23 cellular contexts compared by ENCODE assay signal in the genomic region with DNA sequence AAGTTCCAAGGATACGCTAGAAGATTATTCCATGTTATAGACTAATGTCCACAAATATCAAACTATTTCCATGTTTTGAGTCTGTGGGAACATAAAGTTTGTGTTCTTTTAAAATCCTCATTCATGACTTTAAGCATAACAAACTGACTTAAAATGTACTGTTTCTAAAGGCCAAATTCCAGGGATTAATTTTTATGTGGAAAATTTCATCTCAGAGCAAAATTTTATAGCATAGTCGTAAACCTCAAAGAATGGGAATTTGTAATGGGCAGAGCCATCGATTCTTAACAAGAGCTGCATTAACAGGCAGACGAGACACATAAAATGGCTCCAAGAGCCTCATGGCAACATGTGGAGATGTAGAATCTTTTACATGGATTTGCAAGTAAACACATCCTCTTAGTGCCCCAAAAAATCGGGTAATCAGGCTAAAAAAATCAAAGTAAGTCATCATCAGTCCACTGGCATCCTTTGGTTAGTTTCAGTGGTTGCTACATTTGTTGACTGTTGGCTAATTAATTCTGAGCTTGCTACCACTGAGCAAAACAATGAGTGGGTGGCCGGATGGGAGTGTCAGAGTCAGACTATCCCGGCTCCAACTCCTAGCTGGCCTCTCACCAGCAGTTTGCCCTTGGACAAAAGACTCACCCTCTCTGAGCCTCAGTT.
A peak's percentile ranks its signal among the peaks of the same experiment; 100 is the strongest.
DNase-seq lines count a peak whose midpoint lies in the region; ATAC-seq and TF ChIP-seq lines count a peak whose summit lies in the region.
"Had no signal": no experiment of that assay in that cellular context is flagged by ENCODE, and none has a peak within 500 bp of the region (broad histone marks: within the 10 kb centered on the region; RNA-seq: fewer than 3 reads in every experiment).

No MANE protein-coding gene starts in this region.

- no peak for TF ChIP-seq CTCF in GM12865 (IDR thresholded peaks at IDR 0.05; ENCODE audit: insufficient read depth, low read depth, low read length, missing control alignments)
- no peak for TF ChIP-seq CTCF in suprapubic skin (IDR thresholded peaks at IDR 0.05)

- peak; percentile 61 for DNase-seq in GM12865 (ENCODE audit: low read depth)
- DNase-seq in stimulated activated effector memory CD8-positive, alpha-beta T cell treated with anti-CD3 and anti-CD28 coated beads, Interleukin-12 subunit alpha, Interleukin-12 subunit beta, amount 100 ng/mL, for 72 hours (ENCODE audit: low spot score in 2 of 2) = no peak
- no peak for DNase-seq in suprapubic skin (ENCODE audit: low spot score in 2 of 2)
- DNase-seq in glomerular visceral epithelial cell (ENCODE audit: extremely low spot score) = no peak
- DNase-seq: activated gamma-delta T cell; CD4-positive, alpha-beta memory T cell; gastrocnemius medialis; hypothalamus; left lung; NCI-H1105 treated with DMSO at 0.1 percent for 48 hours; NCI-H2081 treated with DMSO at 0.1 percent for 48 hours; right cardiac atrium; T1000 had no signal

- ATAC-seq in HG03432 (IDR thresholded peaks at IDR 0.05; ENCODE audit: unreplicated experiment) = peak; percentile 37
- ATAC-seq in activated T-helper 17 cell treated with anti-CD3 and anti-CD28 coated beads, Interleukin-2, amount 50 U/mL, for 72 hours (replicated peaks) = peak; percentile 33
- peak; percentile 40 for ATAC-seq in stimulated activated effector memory CD8-positive, alpha-beta T cell treated with anti-CD3 and anti-CD28 coated beads, Interleukin-12 subunit alpha, Interleukin-12 subunit beta, amount 100 ng/mL, for 72 hours
- ATAC-seq in HG03095 (IDR thresholded peaks at IDR 0.05; ENCODE audit: unreplicated experiment) = no peak
- ATAC-seq: gastrocnemius medialis, HCT116, left lung, right cardiac atrium, Right ventricle myocardium inferior, WTC11 had no signal

- H3K27ac Mint-ChIP-seq in activated T-helper 17 cell treated with anti-CD3 and anti-CD28 coated beads, Interleukin-2, amount 50 U/mL, for 72 hours = no peak overlapping the region
- no peak overlapping the region for H3K27ac Mint-ChIP-seq in stimulated activated effector memory CD8-positive, alpha-beta T cell treated with anti-CD3 and anti-CD28 coated beads, Interleukin-12 subunit alpha, Interleukin-12 subunit beta, amount 100 ng/mL, for 72 hours
- H3K27ac Mint-ChIP-seq: brain; nephron; stimulated activated naive CD8-positive, alpha-beta T cell treated with anti-CD3 and anti-CD28 coated beads, Interleukin-15, Interleukin-2, amounts not matched to agents 100 ng/mL and 50 ng/mL, for 24 hours; WTC11 had no signal

- TF ChIP-seq EP300 in suprapubic skin (IDR thresholded peaks at IDR 0.05) = no peak

- H3K27me3 ChIP-seq in suprapubic skin = no peaks in the 10 kb centered on the region
- H3K27me3 ChIP-seq: gastrocnemius medialis, tibial nerve had no signal

- H3K4me1 ChIP-seq in suprapubic skin = peaks cover 15% of the 10 kb centered on the region

- no peaks in the 10 kb centered on the region for H3K27me3 Mint-ChIP-seq in activated T-helper 17 cell treated with anti-CD3 and anti-CD28 coated beads, Interleukin-2, amount 50 U/mL, for 72 hours
- H3K27me3 Mint-ChIP-seq: brain; CD4-positive, alpha-beta memory T cell; stimulated activated naive CD8-positive, alpha-beta T cell treated with anti-CD3 and anti-CD28 coated beads, Interleukin-15, Interleukin-2, amounts not matched to agents 100 ng/mL and 50 ng/mL, for 24 hours had no signal

- WGBS in suprapubic skin = 60% methylated on average over 7 of the region's 7 CpGs

- no peaks in the 10 kb centered on the region for H3K36me3 ChIP-seq in suprapubic skin
- H3K36me3 ChIP-seq: gastrocnemius medialis, left lung, tibial nerve had no signal

- TF ChIP-seq POLR2A in suprapubic skin (IDR thresholded peaks at IDR 0.05) = no peak

- H3K9me3 Mint-ChIP-seq in activated T-helper 17 cell treated with anti-CD3 and anti-CD28 coated beads, Interleukin-2, amount 50 U/mL, for 72 hours = no peaks in the 10 kb centered on the region
- no peaks in the 10 kb centered on the region for H3K9me3 Mint-ChIP-seq in stimulated activated effector memory CD8-positive, alpha-beta T cell treated with anti-CD3 and anti-CD28 coated beads, Interleukin-12 subunit alpha, Interleukin-12 subunit beta, amount 100 ng/mL, for 72 hours
- H3K9me3 Mint-ChIP-seq: CD4-positive, alpha-beta memory T cell; nephron; stimulated activated naive CD8-positive, alpha-beta T cell treated with anti-CD3 and anti-CD28 coated beads, Interleukin-15, Interleukin-2, amounts not matched to agents 100 ng/mL and 50 ng/mL, for 24 hours had no signal

- H3K4me1 Mint-ChIP-seq in activated T-helper 17 cell treated with anti-CD3 and anti-CD28 coated beads, Interleukin-2, amount 50 U/mL, for 72 hours = peaks cover 25% of the 10 kb centered on the region
- peaks cover 38% of the 10 kb centered on the region for H3K4me1 Mint-ChIP-seq in stimulated activated effector memory CD8-positive, alpha-beta T cell treated with anti-CD3 and anti-CD28 coated beads, Interleukin-12 subunit alpha, Interleukin-12 subunit beta, amount 100 ng/mL, for 72 hours

- H3K36me3 Mint-ChIP-seq in activated T-helper 17 cell treated with anti-CD3 and anti-CD28 coated beads, Interleukin-2, amount 50 U/mL, for 72 hours (ENCODE audit: low read depth) = no peaks in the 10 kb centered on the region
- peaks cover 9% of the 10 kb centered on the region for H3K36me3 Mint-ChIP-seq in stimulated activated effector memory CD8-positive, alpha-beta T cell treated with anti-CD3 and anti-CD28 coated beads, Interleukin-12 subunit alpha, Interleukin-12 subunit beta, amount 100 ng/mL, for 72 hours
- H3K36me3 Mint-ChIP-seq: brain, WTC11 had no signal

- H3K4me3 Mint-ChIP-seq in activated T-helper 17 cell treated with anti-CD3 and anti-CD28 coated beads, Interleukin-2, amount 50 U/mL, for 72 hours = no peak overlapping the region
- no peak overlapping the region for H3K4me3 Mint-ChIP-seq in stimulated activated effector memory CD8-positive, alpha-beta T cell treated with anti-CD3 and anti-CD28 coated beads, Interleukin-12 subunit alpha, Interleukin-12 subunit beta, amount 100 ng/mL, for 72 hours
- H3K4me3 Mint-ChIP-seq: brain; CD4-positive, alpha-beta memory T cell; nephron; stimulated activated naive CD8-positive, alpha-beta T cell treated with anti-CD3 and anti-CD28 coated beads, Interleukin-15, Interleukin-2, amounts not matched to agents 100 ng/mL and 50 ng/mL, for 24 hours; WTC11 had no signal

- no peak overlapping the region for H3K27ac ChIP-seq in suprapubic skin
- H3K27ac ChIP-seq: gastrocnemius medialis, left lung, tibial nerve had no signal

- H3K4me3 ChIP-seq in GM12865 (ENCODE audit: low read depth, low read length) = no peak overlapping the region
- no peak overlapping the region for H3K4me3 ChIP-seq in suprapubic skin
- H3K4me3 ChIP-seq: gastrocnemius medialis, left lung, tibial nerve had no signal

- H3K9me3 ChIP-seq in suprapubic skin = no peaks in the 10 kb centered on the region
- H3K9me3 ChIP-seq: gastrocnemius medialis, left lung, tibial nerve had no signal
